In the genomic region with DNA sequence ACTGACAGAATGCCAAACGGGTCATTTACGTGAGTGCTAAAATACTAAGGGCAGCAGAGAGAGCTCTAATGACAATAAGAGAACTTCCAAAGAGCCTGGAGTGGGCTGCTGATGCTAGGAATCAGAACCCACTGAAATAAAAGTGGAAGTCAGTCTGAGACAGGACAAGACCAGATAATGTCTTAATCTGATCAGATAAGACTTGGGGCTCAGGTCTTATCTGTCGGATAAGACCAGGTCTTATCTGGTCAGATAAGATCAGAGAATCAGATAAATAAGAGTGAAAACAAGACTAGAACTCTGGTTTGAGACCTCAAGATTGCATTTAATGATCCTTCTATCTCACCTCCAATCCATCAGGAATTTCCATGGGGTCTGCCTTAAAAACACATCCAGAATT, we compare ENCODE assay signal across 19 cellular contexts. TPM values are rescaled to one million over a fixed set of nuclear protein-coding genes. Genes with fewer than 3 reads are reported as not detected.
"Had no signal": no experiment of that assay in that cellular context is flagged by ENCODE, and none has a peak within 500 bp of the region (broad histone marks: within the 10 kb centered on the region; RNA-seq: fewer than 3 reads in every experiment).

No MANE protein-coding gene starts in this region.

- DNase-seq: activated CD4-positive, alpha-beta T cell treated with anti-CD3 and anti-CD28 coated beads, Interleukin-2, amount 10 ng/mL, durations not matched to agents 24 days and 14 days; activated CD8-positive, alpha-beta T cell treated with anti-CD3 and anti-CD28 coated beads for 36 hours; activated naive CD4-positive, alpha-beta T cell treated with anti-CD3 and anti-CD28 coated beads, Interleukin-2, amount 10 ng/mL, durations not matched to agents 7 days and 5 days; activated naive CD8-positive, alpha-beta T cell treated with anti-CD3 and anti-CD28 coated beads, Interleukin-2, amount 50 U/mL, for 24 hours; activated T-cell treated with anti-CD3 and anti-CD28 coated beads, Interleukin-2, amount 50 U/mL, for 1 hour; heart left ventricle; right lobe of liver; spleen; stimulated activated CD4-positive, alpha-beta T cell treated with anti-CD3 and anti-CD28 coated beads, Interleukin-4, amount 100 ng/mL, for 4 hours; T-cell had no signal

- H3K4me3 Mint-ChIP-seq: activated CD4-positive, alpha-beta T cell treated with anti-CD3 and anti-CD28 coated beads, Interleukin-2, amount 10 ng/mL, durations not matched to agents 24 days and 14 days; activated CD8-positive, alpha-beta T cell treated with anti-CD3 and anti-CD28 coated beads for 36 hours; activated naive CD4-positive, alpha-beta T cell treated with anti-CD3 and anti-CD28 coated beads, Interleukin-2, amount 10 ng/mL, durations not matched to agents 7 days and 5 days; activated naive CD8-positive, alpha-beta T cell treated with anti-CD3 and anti-CD28 coated beads, Interleukin-2, amount 50 U/mL, for 24 hours; central memory CD8-positive, alpha-beta T cell; neural crest cell; stimulated activated memory B cell treated with anti-CD40 and anti-IgM and Interleukin-4, amounts not matched to agents 10 μg/mL and 1 μg/mL and 100 μg/mL, for 72 hours; T-cell had no signal

- H3K27ac ChIP-seq: coronary artery, gastroesophageal sphincter, heart left ventricle, right lobe of liver, spleen, thoracic aorta, upper lobe of right lung had no signal

- H3K9me3 ChIP-seq: gastroesophageal sphincter, heart left ventricle, right lobe of liver, spleen, thoracic aorta, upper lobe of right lung had no signal

- H3K36me3 Mint-ChIP-seq: activated naive CD4-positive, alpha-beta T cell treated with anti-CD3 and anti-CD28 coated beads, Interleukin-2, amount 10 ng/mL, durations not matched to agents 7 days and 5 days; stimulated activated memory B cell treated with anti-CD40 and anti-IgM and Interleukin-4, amounts not matched to agents 10 μg/mL and 1 μg/mL and 100 μg/mL, for 72 hours; T-cell had no signal

- H3K36me3 ChIP-seq: right lobe of liver, spleen, thoracic aorta, upper lobe of right lung had no signal

- H3K4me1 Mint-ChIP-seq: activated CD4-positive, alpha-beta T cell treated with anti-CD3 and anti-CD28 coated beads, Interleukin-2, amount 10 ng/mL, durations not matched to agents 24 days and 14 days; activated naive CD4-positive, alpha-beta T cell treated with anti-CD3 and anti-CD28 coated beads, Interleukin-2, amount 10 ng/mL, durations not matched to agents 7 days and 5 days; activated naive CD8-positive, alpha-beta T cell treated with anti-CD3 and anti-CD28 coated beads, Interleukin-2, amount 50 U/mL, for 24 hours; central memory CD8-positive, alpha-beta T cell; neural crest cell; stimulated activated memory B cell treated with anti-CD40 and anti-IgM and Interleukin-4, amounts not matched to agents 10 μg/mL and 1 μg/mL and 100 μg/mL, for 72 hours; T-cell had no signal

- H3K27ac Mint-ChIP-seq: activated CD4-positive, alpha-beta T cell treated with anti-CD3 and anti-CD28 coated beads, Interleukin-2, amount 10 ng/mL, durations not matched to agents 24 days and 14 days; activated CD8-positive, alpha-beta T cell treated with anti-CD3 and anti-CD28 coated beads for 36 hours; activated naive CD4-positive, alpha-beta T cell treated with anti-CD3 and anti-CD28 coated beads, Interleukin-2, amount 10 ng/mL, durations not matched to agents 7 days and 5 days; activated naive CD8-positive, alpha-beta T cell treated with anti-CD3 and anti-CD28 coated beads, Interleukin-2, amount 50 U/mL, for 24 hours; stimulated activated memory B cell treated with anti-CD40 and anti-IgM and Interleukin-4, amounts not matched to agents 10 μg/mL and 1 μg/mL and 100 μg/mL, for 72 hours; T-cell had no signal

- ATAC-seq: activated CD8-positive, alpha-beta T cell treated with anti-CD3 and anti-CD28 coated beads for 36 hours; activated naive CD8-positive, alpha-beta T cell treated with anti-CD3 and anti-CD28 coated beads, Interleukin-2, amount 50 U/mL, for 24 hours; gastroesophageal sphincter; left lobe of liver; right lobe of liver; stimulated activated memory B cell treated with anti-CD40 and anti-IgM and Interleukin-4, amounts not matched to agents 10 μg/mL and 1 μg/mL and 100 μg/mL, for 72 hours; T-cell had no signal

- H3K4me3 ChIP-seq: coronary artery, gastroesophageal sphincter, heart left ventricle, lung, right lobe of liver, spleen, thoracic aorta, upper lobe of right lung had no signal

- H3K4me1 ChIP-seq: spleen had no signal

- H3K27me3 ChIP-seq: gastroesophageal sphincter, heart left ventricle, right lobe of liver, spleen, upper lobe of right lung had no signal

- H3K27me3 Mint-ChIP-seq: central memory CD8-positive, alpha-beta T cell had no signal

- H3K9me3 Mint-ChIP-seq: activated CD4-positive, alpha-beta T cell treated with anti-CD3 and anti-CD28 coated beads, Interleukin-2, amount 10 ng/mL, durations not matched to agents 24 days and 14 days; activated CD8-positive, alpha-beta T cell treated with anti-CD3 and anti-CD28 coated beads for 36 hours; activated naive CD4-positive, alpha-beta T cell treated with anti-CD3 and anti-CD28 coated beads, Interleukin-2, amount 10 ng/mL, durations not matched to agents 7 days and 5 days; activated naive CD8-positive, alpha-beta T cell treated with anti-CD3 and anti-CD28 coated beads, Interleukin-2, amount 50 U/mL, for 24 hours; central memory CD8-positive, alpha-beta T cell; neural crest cell; stimulated activated memory B cell treated with anti-CD40 and anti-IgM and Interleukin-4, amounts not matched to agents 10 μg/mL and 1 μg/mL and 100 μg/mL, for 72 hours; T-cell had no signal

RNA-seq across cellular contexts. Expression of a gene that starts 52.4 kb away (rescaled TPM):
- total RNA-seq: activated CD4-positive, alpha-beta T cell treated with anti-CD3 and anti-CD28 coated beads, Interleukin-2, amount 10 ng/mL, durations not matched to agents 24 days and 14 days; activated CD8-positive, alpha-beta T cell treated with anti-CD3 and anti-CD28 coated beads for 36 hours; left lobe of liver; neural crest cell; right lobe of liver; T-cell; thoracic aorta had no signal
